In the genomic region with DNA sequence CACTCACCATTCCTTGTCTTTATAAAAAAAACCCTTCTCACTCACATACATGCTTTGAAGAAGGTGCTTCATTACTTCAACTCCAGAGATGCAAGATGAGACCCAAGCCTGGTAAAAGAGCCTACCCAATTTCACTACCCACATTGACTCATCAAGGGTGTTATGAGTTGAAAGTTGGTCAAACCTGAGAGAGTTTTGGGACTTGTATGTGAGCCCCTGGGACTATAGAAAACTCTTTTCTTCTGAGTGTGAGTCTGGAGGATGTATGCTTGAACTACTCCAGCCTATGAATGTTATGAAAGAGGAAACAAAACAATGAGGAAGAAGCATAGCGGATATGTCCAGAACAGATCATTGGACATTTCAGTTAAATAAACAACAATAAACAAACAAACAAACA, we compare ENCODE assay signal across 13 cellular contexts.
DNase-seq lines count a peak whose midpoint lies in the region; ATAC-seq lines count a peak whose summit lies in the region.
"Had no signal": no experiment of that assay in that cellular context is flagged by ENCODE, and none has a peak within 500 bp of the region (broad histone marks: within the 10 kb centered on the region; RNA-seq: fewer than 3 reads in every experiment).

No MANE protein-coding gene starts in this region.

- peak; percentile 96 for ATAC-seq in GM18870 (IDR thresholded peaks at IDR 0.05; ENCODE audit: unreplicated experiment)
- ATAC-seq in GM21447 (IDR thresholded peaks at IDR 0.05; ENCODE audit: unreplicated experiment): peak; percentile 95
- peak; percentile 80 for ATAC-seq in HG03064 (IDR thresholded peaks at IDR 0.05; ENCODE audit: low read depth, unreplicated experiment)
- no peak for ATAC-seq in central memory CD8-positive, alpha-beta T cell (replicated peaks; ENCODE audit: extremely low read depth, poor library complexity, severe bottlenecking)
- ATAC-seq in HG03521 (IDR thresholded peaks at IDR 0.05; ENCODE audit: unreplicated experiment): no peak

- H3K9me3 Mint-ChIP-seq in central memory CD8-positive, alpha-beta T cell: no peaks in the 10 kb centered on the region

- peaks cover 10% of the 10 kb centered on the region for H3K4me1 Mint-ChIP-seq in central memory CD8-positive, alpha-beta T cell

- no peaks in the 10 kb centered on the region for H3K27me3 Mint-ChIP-seq in central memory CD8-positive, alpha-beta T cell

- no peak for DNase-seq in central memory CD8-positive, alpha-beta T cell (ENCODE audit: low spot score in 2 of 2)
- no peak for DNase-seq in activated CD8-positive, alpha-beta memory T cell treated with anti-CD3 and anti-CD28 coated beads for 24 hours
- DNase-seq in OCI-M2 (lab: John Stamatoyannopoulos, UW; ENCODE audit: unreplicated experiment): no peak
- DNase-seq: hypothalamus; mesenchymal stem cell; MG63; NCI-H446; Peyer's patch; stimulated activated CD4-positive, alpha-beta T cell treated with anti-CD3 and anti-CD28 coated beads, Interleukin-15, amount 100 ng/mL, for 24 hours had no signal

- H3K27ac Mint-ChIP-seq in central memory CD8-positive, alpha-beta T cell (ENCODE audit: low read depth): peak overlapping the region; percentile 20

- H3K4me3 Mint-ChIP-seq in central memory CD8-positive, alpha-beta T cell: no peak overlapping the region

- H3K36me3 Mint-ChIP-seq in central memory CD8-positive, alpha-beta T cell (ENCODE audit: insufficient read depth): no peaks in the 10 kb centered on the region

Comparison
In these comparisons a context has a peak if more than half of its experiments do, and no peak if none do; other contexts are left out.
1. ATAC-seq: peak in GM18870 (single experiment), GM21447 (single experiment) and HG03064 (single experiment); none in central memory CD8-positive, alpha-beta T cell (single experiment) and HG03521 (single experiment).